ENCODE assay signal across 1 cellular context in the genomic region with DNA sequence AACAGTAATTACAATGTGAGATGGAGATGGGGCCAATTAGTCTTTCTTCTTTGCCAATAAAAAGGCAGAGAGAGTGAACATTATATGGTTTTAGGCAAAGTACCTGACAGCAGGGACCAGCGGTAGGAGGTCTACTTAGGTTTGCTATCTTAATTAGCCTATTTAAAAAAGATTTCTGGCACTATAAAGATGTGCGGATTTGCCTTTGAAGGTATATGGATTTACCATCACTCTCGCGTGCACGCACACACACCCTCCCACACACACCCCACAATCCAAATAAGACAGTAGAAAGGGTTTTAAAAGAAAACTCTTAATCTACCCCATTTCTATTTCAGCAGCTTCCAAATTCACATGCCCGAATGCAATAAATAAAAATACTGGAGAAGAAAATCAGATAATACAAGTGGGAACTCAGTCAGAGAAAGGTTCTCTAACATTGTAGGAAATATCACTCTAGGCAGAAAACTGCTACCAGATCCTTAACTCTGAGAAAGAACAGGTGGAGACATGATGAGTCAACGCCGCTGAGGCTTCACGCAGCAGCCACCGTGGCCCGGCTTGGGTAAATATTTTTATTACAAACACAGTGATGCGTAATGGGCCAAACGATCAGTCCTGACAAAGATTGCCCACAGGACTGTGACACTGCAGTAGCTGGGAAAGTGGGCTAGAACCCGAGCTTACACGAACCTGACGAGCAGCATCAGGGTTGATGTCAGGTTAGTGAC.
A peak's percentile ranks its signal among the peaks of the same experiment; 100 is the strongest.
TF ChIP-seq lines count a peak whose summit lies in the region.

No MANE protein-coding gene starts in this region.

TF ChIP-seq in HepG2, 621 proteins besides CTCF, POLR2A, EP300 and RAD21 (continued from another document and continues in another):
- TF ChIP-seq, protein P1, sequence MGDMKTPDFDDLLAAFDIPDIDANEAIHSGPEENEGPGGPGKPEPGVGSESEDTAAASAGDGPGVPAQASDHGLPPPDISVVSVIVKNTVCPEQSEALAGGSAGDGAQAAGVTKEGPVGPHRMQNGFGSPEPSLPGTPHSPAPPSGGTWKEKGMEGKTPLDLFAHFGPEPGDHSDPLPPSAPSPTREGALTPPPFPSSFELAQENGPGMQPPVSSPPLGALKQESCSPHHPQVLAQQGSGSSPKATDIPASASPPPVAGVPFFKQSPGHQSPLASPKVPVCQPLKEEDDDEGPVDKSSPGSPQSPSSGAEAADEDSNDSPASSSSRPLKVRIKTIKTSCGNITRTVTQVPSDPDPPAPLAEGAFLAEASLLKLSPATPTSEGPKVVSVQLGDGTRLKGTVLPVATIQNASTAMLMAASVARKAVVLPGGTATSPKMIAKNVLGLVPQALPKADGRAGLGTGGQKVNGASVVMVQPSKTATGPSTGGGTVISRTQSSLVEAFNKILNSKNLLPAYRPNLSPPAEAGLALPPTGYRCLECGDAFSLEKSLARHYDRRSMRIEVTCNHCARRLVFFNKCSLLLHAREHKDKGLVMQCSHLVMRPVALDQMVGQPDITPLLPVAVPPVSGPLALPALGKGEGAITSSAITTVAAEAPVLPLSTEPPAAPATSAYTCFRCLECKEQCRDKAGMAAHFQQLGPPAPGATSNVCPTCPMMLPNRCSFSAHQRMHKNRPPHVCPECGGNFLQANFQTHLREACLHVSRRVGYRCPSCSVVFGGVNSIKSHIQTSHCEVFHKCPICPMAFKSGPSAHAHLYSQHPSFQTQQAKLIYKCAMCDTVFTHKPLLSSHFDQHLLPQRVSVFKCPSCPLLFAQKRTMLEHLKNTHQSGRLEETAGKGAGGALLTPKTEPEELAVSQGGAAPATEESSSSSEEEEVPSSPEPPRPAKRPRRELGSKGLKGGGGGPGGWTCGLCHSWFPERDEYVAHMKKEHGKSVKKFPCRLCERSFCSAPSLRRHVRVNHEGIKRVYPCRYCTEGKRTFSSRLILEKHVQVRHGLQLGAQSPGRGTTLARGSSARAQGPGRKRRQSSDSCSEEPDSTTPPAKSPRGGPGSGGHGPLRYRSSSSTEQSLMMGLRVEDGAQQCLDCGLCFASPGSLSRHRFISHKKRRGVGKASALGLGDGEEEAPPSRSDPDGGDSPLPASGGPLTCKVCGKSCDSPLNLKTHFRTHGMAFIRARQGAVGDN (CRISPR knock-in tag; IDR thresholded peaks at IDR 0.05), result 0 out of 2 replicates have a peak, but pooled peaks have one; percentile 3
- TF ChIP-seq MED13 (CRISPR knock-in tag; IDR thresholded peaks at IDR 0.05) (no peak), ZNF207 (IDR thresholded peaks at IDR 0.05; ENCODE audit: borderline replicate concordance) (no peak), RFXANK (CRISPR knock-in tag; IDR thresholded peaks at IDR 0.05) (no peak), SMAD3 (CRISPR knock-in tag; IDR thresholded peaks at IDR 0.05) (0 out of 2 replicates have a peak, but pooled peaks have one; percentile 70), STAT5B (CRISPR knock-in tag; IDR thresholded peaks at IDR 0.05) (no peak), KDM6A (CRISPR knock-in tag; IDR thresholded peaks at IDR 0.05; ENCODE audit: low read depth) (no peak), HMG20A (CRISPR knock-in tag; IDR thresholded peaks at IDR 0.05; ENCODE audit: borderline replicate concordance) (peak; percentile 90), MAFF (IDR thresholded peaks at IDR 0.05; ENCODE audit: low read depth, low read length) (peak; percentile 48; the same call in 1 of the 2 replicates), ZNF792 (CRISPR knock-in tag; IDR thresholded peaks at IDR 0.05) (no peak; the same call in 1 of the 2 replicates), CREM (IDR thresholded peaks at IDR 0.05) (peak; percentile 46; the same call in 1 of the 2 replicates), CREM (CRISPR knock-in tag; IDR thresholded peaks at IDR 0.05) (no peak), CAMTA2 (CRISPR knock-in tag; IDR thresholded peaks at IDR 0.05; ENCODE audit: borderline replicate concordance) (no peak), KAT8 (CRISPR knock-in tag; IDR thresholded peaks at IDR 0.05) (peak; percentile 50; the same call in 1 of the 2 replicates), NKX3-1 (CRISPR knock-in tag; IDR thresholded peaks at IDR 0.05) (no peak), NFAT5 (CRISPR knock-in tag; IDR thresholded peaks at IDR 0.05) (no peak), MXD1 (CRISPR knock-in tag; IDR thresholded peaks at IDR 0.05) (no peak), CENPX (CRISPR knock-in tag; IDR thresholded peaks at IDR 0.05) (no peak), ZNF530 (CRISPR knock-in tag; IDR thresholded peaks at IDR 0.05; ENCODE audit: low read depth) (no peak), NONO (IDR thresholded peaks at IDR 0.05) (no peak), NONO (CRISPR knock-in tag; conservative IDR thresholded peaks at IDR 0.05) (no peak), ZNF615 (CRISPR knock-in tag; IDR thresholded peaks at IDR 0.05; ENCODE audit: borderline replicate concordance) (no peak), ZEB1 (IDR thresholded peaks at IDR 0.05; ENCODE audit: insufficient replicate concordance, low read depth) (peak; percentile 46), SKI (IDR thresholded peaks at IDR 0.05; ENCODE audit: partially characterized antibody) (peak; percentile 67), ZNF761 (CRISPR knock-in tag; conservative IDR thresholded peaks at IDR 0.05) (no peak), BRD4 (CRISPR knock-in tag; IDR thresholded peaks at IDR 0.05) (no peak), SCMH1 (CRISPR knock-in tag; IDR thresholded peaks at IDR 0.05; ENCODE audit: borderline replicate concordance) (no peak), FOXC1 (CRISPR knock-in tag; IDR thresholded peaks at IDR 0.05; ENCODE audit: borderline replicate concordance) (no peak), CERS6 (CRISPR knock-in tag; IDR thresholded peaks at IDR 0.05) (no peak), ZNF468 (CRISPR knock-in tag; IDR thresholded peaks at IDR 0.05) (no peak), ZNF782 (CRISPR knock-in tag; IDR thresholded peaks at IDR 0.05; ENCODE audit: borderline replicate concordance) (no peak)
- TF ChIP-seq, protein P2, sequence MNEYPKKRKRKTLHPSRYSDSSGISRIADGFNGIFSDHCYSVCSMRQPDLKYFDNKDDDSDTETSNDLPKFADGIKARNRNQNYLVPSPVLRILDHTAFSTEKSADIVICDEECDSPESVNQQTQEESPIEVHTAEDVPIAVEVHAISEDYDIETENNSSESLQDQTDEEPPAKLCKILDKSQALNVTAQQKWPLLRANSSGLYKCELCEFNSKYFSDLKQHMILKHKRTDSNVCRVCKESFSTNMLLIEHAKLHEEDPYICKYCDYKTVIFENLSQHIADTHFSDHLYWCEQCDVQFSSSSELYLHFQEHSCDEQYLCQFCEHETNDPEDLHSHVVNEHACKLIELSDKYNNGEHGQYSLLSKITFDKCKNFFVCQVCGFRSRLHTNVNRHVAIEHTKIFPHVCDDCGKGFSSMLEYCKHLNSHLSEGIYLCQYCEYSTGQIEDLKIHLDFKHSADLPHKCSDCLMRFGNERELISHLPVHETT (CRISPR knock-in tag; conservative IDR thresholded peaks at IDR 0.05), result no peak
- TF ChIP-seq, protein P3, sequence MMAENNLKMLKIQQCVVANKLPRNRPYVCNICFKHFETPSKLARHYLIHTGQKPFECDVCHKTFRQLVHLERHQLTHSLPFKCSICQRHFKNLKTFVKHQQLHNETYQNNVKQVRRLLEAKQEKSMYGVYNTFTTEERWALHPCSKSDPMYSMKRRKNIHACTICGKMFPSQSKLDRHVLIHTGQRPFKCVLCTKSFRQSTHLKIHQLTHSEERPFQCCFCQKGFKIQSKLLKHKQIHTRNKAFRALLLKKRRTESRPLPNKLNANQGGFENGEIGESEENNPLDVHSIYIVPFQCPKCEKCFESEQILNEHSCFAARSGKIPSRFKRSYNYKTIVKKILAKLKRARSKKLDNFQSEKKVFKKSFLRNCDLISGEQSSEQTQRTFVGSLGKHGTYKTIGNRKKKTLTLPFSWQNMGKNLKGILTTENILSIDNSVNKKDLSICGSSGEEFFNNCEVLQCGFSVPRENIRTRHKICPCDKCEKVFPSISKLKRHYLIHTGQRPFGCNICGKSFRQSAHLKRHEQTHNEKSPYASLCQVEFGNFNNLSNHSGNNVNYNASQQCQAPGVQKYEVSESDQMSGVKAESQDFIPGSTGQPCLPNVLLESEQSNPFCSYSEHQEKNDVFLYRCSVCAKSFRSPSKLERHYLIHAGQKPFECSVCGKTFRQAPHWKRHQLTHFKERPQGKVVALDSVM (CRISPR knock-in tag; IDR thresholded peaks at IDR 0.05), result no peak
- TF ChIP-seq, protein P4, sequence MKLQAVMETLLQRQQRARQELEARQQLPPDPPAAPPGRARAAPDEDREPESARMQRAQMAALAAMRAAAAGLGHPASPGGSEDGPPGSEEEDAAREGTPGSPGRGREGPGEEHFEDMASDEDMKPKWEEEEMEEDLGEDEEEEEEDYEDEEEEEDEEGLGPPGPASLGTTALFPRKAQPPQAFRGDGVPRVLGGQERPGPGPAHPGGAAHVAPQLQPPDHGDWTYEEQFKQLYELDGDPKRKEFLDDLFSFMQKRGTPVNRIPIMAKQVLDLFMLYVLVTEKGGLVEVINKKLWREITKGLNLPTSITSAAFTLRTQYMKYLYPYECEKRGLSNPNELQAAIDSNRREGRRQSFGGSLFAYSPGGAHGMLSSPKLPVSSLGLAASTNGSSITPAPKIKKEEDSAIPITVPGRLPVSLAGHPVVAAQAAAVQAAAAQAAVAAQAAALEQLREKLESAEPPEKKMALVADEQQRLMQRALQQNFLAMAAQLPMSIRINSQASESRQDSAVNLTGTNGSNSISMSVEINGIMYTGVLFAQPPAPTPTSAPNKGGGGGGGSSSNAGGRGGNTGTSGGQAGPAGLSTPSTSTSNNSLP (IDR thresholded peaks at IDR 0.05; ENCODE audit: low read depth, low read length), result peak; percentile 90
- TF ChIP-seq, protein P5, sequence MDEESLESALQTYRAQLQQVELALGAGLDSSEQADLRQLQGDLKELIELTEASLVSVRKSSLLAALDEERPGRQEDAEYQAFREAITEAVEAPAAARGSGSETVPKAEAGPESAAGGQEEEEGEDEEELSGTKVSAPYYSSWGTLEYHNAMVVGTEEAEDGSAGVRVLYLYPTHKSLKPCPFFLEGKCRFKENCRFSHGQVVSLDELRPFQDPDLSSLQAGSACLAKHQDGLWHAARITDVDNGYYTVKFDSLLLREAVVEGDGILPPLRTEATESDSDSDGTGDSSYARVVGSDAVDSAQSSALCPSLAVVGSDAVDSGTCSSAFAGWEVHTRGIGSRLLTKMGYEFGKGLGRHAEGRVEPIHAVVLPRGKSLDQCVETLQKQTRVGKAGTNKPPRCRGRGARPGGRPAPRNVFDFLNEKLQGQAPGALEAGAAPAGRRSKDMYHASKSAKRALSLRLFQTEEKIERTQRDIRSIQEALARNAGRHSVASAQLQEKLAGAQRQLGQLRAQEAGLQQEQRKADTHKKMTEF (CRISPR knock-in tag; IDR thresholded peaks at IDR 0.05), result peak; percentile 71
- TF ChIP-seq, protein P6, sequence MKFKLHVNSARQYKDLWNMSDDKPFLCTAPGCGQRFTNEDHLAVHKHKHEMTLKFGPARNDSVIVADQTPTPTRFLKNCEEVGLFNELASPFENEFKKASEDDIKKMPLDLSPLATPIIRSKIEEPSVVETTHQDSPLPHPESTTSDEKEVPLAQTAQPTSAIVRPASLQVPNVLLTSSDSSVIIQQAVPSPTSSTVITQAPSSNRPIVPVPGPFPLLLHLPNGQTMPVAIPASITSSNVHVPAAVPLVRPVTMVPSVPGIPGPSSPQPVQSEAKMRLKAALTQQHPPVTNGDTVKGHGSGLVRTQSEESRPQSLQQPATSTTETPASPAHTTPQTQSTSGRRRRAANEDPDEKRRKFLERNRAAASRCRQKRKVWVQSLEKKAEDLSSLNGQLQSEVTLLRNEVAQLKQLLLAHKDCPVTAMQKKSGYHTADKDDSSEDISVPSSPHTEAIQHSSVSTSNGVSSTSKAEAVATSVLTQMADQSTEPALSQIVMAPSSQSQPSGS (CRISPR knock-in tag; IDR thresholded peaks at IDR 0.05), result no peak
